In genomic region chr6:157613011-157613522, GRCh38 we compare ENCODE assay signal across 10 cellular contexts.
DNase-seq lines count a peak whose midpoint lies in the region; ATAC-seq, FAIRE-seq and TF ChIP-seq lines count a peak whose summit lies in the region.
"Had no signal": no experiment of that assay in that cellular context is flagged by ENCODE, and none has a peak within 500 bp of the region (broad histone marks: within the 10 kb centered on the region; RNA-seq: fewer than 3 reads in every experiment).

No MANE protein-coding gene starts in this region.

- H3K4me2 ChIP-seq in PC-9, result peak overlapping the region; percentile 70

- POLR2A ChIA-PET in PC-9 (lab: Charles Lee; ENCODE audit: unreplicated experiment), result interaction anchor here (0.6 kb wide), 2 partner anchors 128 to 563 kb away, joined by 3 to 5 read pairs; no protein-coding TSS in a partner anchor

- H3K79me2 ChIP-seq in PC-9 (ENCODE audit: low read depth), result no peaks in the 10 kb centered on the region

- H3K9me2 ChIP-seq in PC-9 (ENCODE audit: insufficient read depth), result no peaks in the 10 kb centered on the region

- TF ChIP-seq CTCF in PC-9 (conservative IDR thresholded peaks at IDR 0.05), result no peak

- CTCF ChIA-PET in PC-9 (lab: Charles Lee), result no interaction called here

- FAIRE-seq in small intestine (lab: Jason Lieb, UNC), result no peak

- BruUV-seq in PC-9 (replicated peaks; lab: Mats Ljungman, UMichigan), result no TSS peak

- no peaks in the 10 kb centered on the region for H3K9me3 ChIP-seq in PC-9 (ENCODE audit: insufficient read depth, low read depth)
- H3K9me3 ChIP-seq in small intestine (ENCODE audit: control insufficient read depth, low read depth), result no peaks in the 10 kb centered on the region

- peak; percentile 63 for DNase-seq in H4 (ENCODE audit: low spot score)
- DNase-seq in PC-9, result peak; percentile 18 to 90
- peak; percentile 68 for DNase-seq in epithelial cell of prostate (ENCODE audit: low read depth, low spot score)
- DNase-seq in small intestine, result peak; percentile 45
- DNase-seq in NCI-H1417 (lab: John Stamatoyannopoulos, UW), result no peak
- DNase-seq: H9; stimulated activated naive CD4-positive, alpha-beta T cell treated with Interleukin-2 at 50 U/mL for 16 hours had no signal

- H3K27ac ChIP-seq in PC-9 (peak overlapping the region; percentile 95), epithelial cell of prostate (peak overlapping the region; percentile 79), small intestine (ENCODE audit: low read depth in 1 of 2, low read length in 1 of 2) (no peak overlapping the region)

- H2AFZ ChIP-seq in PC-9, result peak overlapping the region; percentile 63; the same call in 1 of the 2 replicates

- peaks cover 31% of the 10 kb centered on the region for H3F3A ChIP-seq in PC-9 (ENCODE audit: insufficient read depth, low read depth)

- ATAC-seq in GM19351 (IDR thresholded peaks at IDR 0.05; ENCODE audit: unreplicated experiment) (no peak), HG03565 (IDR thresholded peaks at IDR 0.05; ENCODE audit: unreplicated experiment) (no peak), HG02981 (IDR thresholded peaks at IDR 0.05; ENCODE audit: unreplicated experiment) (no peak)

- intact Hi-C loops in PC-9 (cut with micrococcal nuclease; ENCODE audit: unreplicated experiment), result no loop called here

- H3K4me3 ChIP-seq in PC-9 (peak overlapping the region; percentile 47), small intestine (ENCODE audit: low read depth in 1 of 2, low read length in 2 of 2) (no peak overlapping the region)

- no peaks in the 10 kb centered on the region for H3K36me3 ChIP-seq in PC-9 (ENCODE audit: low read depth)
- H3K36me3 ChIP-seq in small intestine (ENCODE audit: control insufficient read depth in 2 of 2, insufficient read depth in 2 of 2, low read length in 2 of 2), result no peaks in the 10 kb centered on the region

- H4K20me1 ChIP-seq in PC-9 (ENCODE audit: insufficient read depth), result no peaks in the 10 kb centered on the region

- H3K4me1 ChIP-seq in PC-9 (replicated peaks; ENCODE audit: insufficient read depth) (peaks cover 37% of the 10 kb centered on the region), small intestine (ENCODE audit: control insufficient read depth in 2 of 2, insufficient read depth in 1 of 2, low read depth in 1 of 2, low read length in 1 of 2) (peaks cover 0 to 2% of the 10 kb centered on the region in 2 donors)

- WGBS in small intestine, 3 donors, result 54 to 78% (median 75%) methylated on average over 7 of the region's 7 CpGs

- no peaks in the 10 kb centered on the region for H3K27me3 ChIP-seq in PC-9 (ENCODE audit: insufficient read depth, low read depth)
- H3K27me3 ChIP-seq in small intestine (ENCODE audit: control insufficient read depth in 2 of 2, insufficient read depth in 2 of 2, low read length in 2 of 2), result no peaks in the 10 kb centered on the region

Comparison
In these comparisons a context has a peak if more than half of its experiments do, and no peak if none do; other contexts are left out.
1. DNase-seq: peak in H4 (single experiment), PC-9 (2 of 2), epithelial cell of prostate (single experiment) and small intestine (single experiment); none in NCI-H1417 (0 of 3).
2. H3K27ac ChIP-seq: peak in PC-9 (single experiment) and epithelial cell of prostate (single experiment); none in small intestine (0 of 2).